ENCODE assay signal across 8 cellular contexts in genomic region chr19:41531438-41532311, GRCh38. TPM values are rescaled to one million over a fixed set of nuclear protein-coding genes. Genes with fewer than 3 reads are reported as not detected.
DNase-seq lines count a peak whose midpoint lies in the region; ATAC-seq lines count a peak whose summit lies in the region.

No MANE protein-coding gene starts in this region.

- ATAC-seq in activated T-helper 17 cell treated with anti-CD3 and anti-CD28 coated beads, Interleukin-2, amount 50 U/mL, for 72 hours (replicated peaks), result peak; percentile 75
- ATAC-seq in HG02884 (IDR thresholded peaks at IDR 0.05; ENCODE audit: unreplicated experiment), result no peak

- no peak overlapping the region for H3K27ac ChIP-seq in ACC112 (ENCODE audit: low read depth, low read length)

- peaks cover 9% of the 10 kb centered on the region for H3K36me3 Mint-ChIP-seq in activated T-helper 17 cell treated with anti-CD3 and anti-CD28 coated beads, Interleukin-2, amount 50 U/mL, for 72 hours (ENCODE audit: low read depth)

- peaks cover 45% of the 10 kb centered on the region for H3K4me1 Mint-ChIP-seq in activated T-helper 17 cell treated with anti-CD3 and anti-CD28 coated beads, Interleukin-2, amount 50 U/mL, for 72 hours

- H3K27ac Mint-ChIP-seq in activated T-helper 17 cell treated with anti-CD3 and anti-CD28 coated beads, Interleukin-2, amount 50 U/mL, for 72 hours, result peak overlapping the region; percentile 88

- peaks cover 5% of the 10 kb centered on the region for H3K9me3 Mint-ChIP-seq in activated T-helper 17 cell treated with anti-CD3 and anti-CD28 coated beads, Interleukin-2, amount 50 U/mL, for 72 hours

- peaks cover 40% of the 10 kb centered on the region for H3K27me3 ChIP-seq in ACC112 (ENCODE audit: insufficient read depth, low read length)

- H3K79me2 ChIP-seq in ACC112 (ENCODE audit: control insufficient read depth, insufficient read depth, low read length, unreplicated experiment), result no peaks in the 10 kb centered on the region

- H2AFZ ChIP-seq in ACC112 (ENCODE audit: low read length, unreplicated experiment), result no peak overlapping the region

- H3K4me3 Mint-ChIP-seq in activated T-helper 17 cell treated with anti-CD3 and anti-CD28 coated beads, Interleukin-2, amount 50 U/mL, for 72 hours, result peak overlapping the region; percentile 85

- H3K4me1 ChIP-seq in ACC112 (ENCODE audit: control insufficient read depth, insufficient read depth, low read length, unreplicated experiment), result no peaks in the 10 kb centered on the region

- DNase-seq in GM19240 (ENCODE audit: insufficient read length, low spot score), result peak; percentile 47
- DNase-seq in OCI-M1 (lab: John Stamatoyannopoulos, UW), result peak; percentile 98
- DNase-seq in globus pallidus (ENCODE audit: low spot score), result peak; percentile 64
- peak; percentile 57 to 75 for DNase-seq in stimulated activated CD4-positive, alpha-beta T cell treated with anti-CD3 and anti-CD28 coated beads, Interleukin-12 subunit alpha, Interleukin-12 subunit beta, amount 100 ng/mL, for 24 hours (ENCODE audit: low read depth in 2 of 2)
- no peak for DNase-seq in SW 1271 (lab: John Stamatoyannopoulos, UW)

- no peaks in the 10 kb centered on the region for H3K27me3 Mint-ChIP-seq in activated T-helper 17 cell treated with anti-CD3 and anti-CD28 coated beads, Interleukin-2, amount 50 U/mL, for 72 hours

- H3K4me3 ChIP-seq in ACC112 (ENCODE audit: low read depth, low read length), result peak overlapping the region; percentile 52

- H3K36me3 ChIP-seq in ACC112 (ENCODE audit: insufficient read depth, low read length), result no peaks in the 10 kb centered on the region

RNA-seq across cellular contexts. Expression of gene CEACAM21, which starts 44.3 kb away (rescaled TPM):
- 10 to 100 TPM; 27.1 to 30.7 TPM for total RNA-seq in activated T-helper 17 cell treated with anti-CD3 and anti-CD28 coated beads, Interleukin-2, amount 50 U/mL, for 72 hours

Comparison
In these comparisons a context has a peak if more than half of its experiments do, and no peak if none do; other contexts are left out.
1. DNase-seq: peak in GM19240 (single experiment), OCI-M1 (single experiment), globus pallidus (single experiment) and stimulated activated CD4-positive, alpha-beta T cell treated with anti-CD3 and anti-CD28 coated beads, Interleukin-12 subunit alpha, Interleukin-12 subunit beta, amount 100 ng/mL, for 24 hours (2 of 2); none in SW 1271 (0 of 2).